In genomic region chr15:100602822-100603393, GRCh38 we compare ENCODE assay signal across 1 cellular context.
TF ChIP-seq lines count a peak whose summit lies in the region.

No MANE protein-coding gene starts in this region.

TF ChIP-seq in K562, 482 proteins besides CTCF, POLR2A, EP300 and RAD21 (continued from another document):
- TF ChIP-seq NR2F6 (CRISPR knock-in tag; IDR thresholded peaks at IDR 0.05): no peak
- TF ChIP-seq ZNF740 (CRISPR knock-in tag; IDR thresholded peaks at IDR 0.05): no peak
- TF ChIP-seq ZNF740 (tag; IDR thresholded peaks at IDR 0.05): peak in 1 of 2 experiments; percentile 52; a peak in 2 of 4 replicates
- no peak for TF ChIP-seq ZKSCAN1 (IDR thresholded peaks at IDR 0.05; ENCODE audit: low read depth, low read length)
- TF ChIP-seq ZNF766 (CRISPR knock-in tag; conservative IDR thresholded peaks at IDR 0.05): 0 out of 2 replicates have a peak, but pooled peaks have one; percentile 22
- TF ChIP-seq SRSF7 (optimal IDR thresholded peaks at IDR 0.05; ENCODE audit: low read depth, low read length): no peak
